ENCODE assay signal across 8 cellular contexts in the genomic region with DNA sequence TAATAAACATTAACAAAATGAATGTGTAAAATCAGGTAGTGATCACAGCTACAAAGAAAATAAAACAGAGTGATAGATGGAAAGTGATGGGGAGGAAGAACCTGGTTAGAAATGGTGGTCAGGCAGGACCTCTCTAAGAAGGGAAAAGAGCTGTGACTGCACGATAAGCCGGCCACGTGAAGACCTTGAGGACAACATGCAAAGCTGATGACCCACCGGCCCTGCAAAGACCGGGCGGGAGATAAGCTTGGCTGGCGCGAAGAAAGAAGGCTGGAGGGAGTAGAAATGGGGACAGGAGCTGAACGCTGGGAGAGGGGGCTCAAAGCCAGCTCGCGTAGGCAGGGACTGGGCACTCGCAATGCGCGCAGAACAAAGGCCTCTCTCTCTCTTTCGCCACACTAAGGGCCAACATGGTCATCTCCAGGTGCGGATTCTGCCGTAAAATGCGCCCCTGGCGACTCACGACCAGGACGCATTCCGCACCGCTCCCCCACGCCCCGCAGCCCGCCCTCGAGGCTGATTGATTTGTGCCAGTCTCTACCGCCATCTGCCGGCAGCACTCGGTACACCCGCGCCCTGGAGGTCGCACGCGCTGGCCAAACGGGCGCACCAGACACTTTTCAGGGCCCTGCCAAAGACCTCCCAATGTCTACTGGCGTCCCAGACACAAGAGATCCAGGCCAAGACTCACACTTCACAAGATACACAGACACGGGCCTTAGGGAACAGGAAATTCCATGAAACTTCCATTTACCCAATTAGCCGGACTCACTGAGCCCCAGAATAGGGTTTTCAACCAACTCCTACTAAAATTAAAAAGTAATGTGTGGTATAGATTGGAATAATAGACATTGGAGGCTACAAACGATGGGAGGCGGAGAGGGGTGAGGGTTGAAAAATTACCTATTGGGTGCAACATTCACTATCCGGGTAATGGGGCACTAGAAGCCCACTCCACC. TPM values are rescaled to one million over a fixed set of nuclear protein-coding genes. Genes with fewer than 3 reads are reported as not detected.
DNase-seq lines count a peak whose midpoint lies in the region; ATAC-seq and TF ChIP-seq lines count a peak whose summit lies in the region.

No MANE protein-coding gene starts in this region.

- H3K4me3 ChIP-seq in GM08714 (ENCODE audit: low read length), result peak overlapping the region; percentile 11; the same call in 1 of the 2 replicates
- H3K4me3 ChIP-seq in heart left ventricle, result peak overlapping the region; percentile 15 to 61 (median 54)
- H3K4me3 ChIP-seq in upper lobe of left lung, result peak overlapping the region; percentile 22 to 57 (median 50)

- peaks cover 12% of the 10 kb centered on the region for H3K4me1 Mint-ChIP-seq in HFFc6 (ENCODE audit: low read depth)
- peaks cover 10% of the 10 kb centered on the region for H3K4me1 Mint-ChIP-seq in activated naive CD8-positive, alpha-beta T cell (ENCODE audit: low read depth)

- H3K27ac Mint-ChIP-seq in HFFc6, result no peak overlapping the region
- H3K27ac Mint-ChIP-seq in activated naive CD8-positive, alpha-beta T cell, result peak overlapping the region; percentile 48

- WGBS in heart left ventricle, 4 donors, result 8 to 15% (median 9%) methylated on average over 22 to 43 of the region's 43 CpGs
- 10 to 13% methylated on average over 22 to 43 of the region's 43 CpGs for WGBS in upper lobe of left lung, 2 donors

- no peaks in the 10 kb centered on the region for H3K36me3 Mint-ChIP-seq in HFFc6 (ENCODE audit: low read depth)
- H3K36me3 Mint-ChIP-seq in activated naive CD8-positive, alpha-beta T cell, result no peaks in the 10 kb centered on the region

- TF ChIP-seq POLR2A in heart left ventricle (IDR thresholded peaks at IDR 0.05) (no peak), upper lobe of left lung (IDR thresholded peaks at IDR 0.05) (no peak)

- peak; percentile 95 for ATAC-seq in SK-N-SH treated with all-trans-retinoic acid at 6 μM for 48 hours
- ATAC-seq in heart left ventricle, result peak; percentile 80 to 94 (median 92)
- peak; percentile 96 to 97 for ATAC-seq in upper lobe of left lung (ENCODE audit: low FRiP score in 2 of 2)

- TF ChIP-seq EP300 in upper lobe of left lung (IDR thresholded peaks at IDR 0.05), result no peak

- H3K36me3 ChIP-seq in heart left ventricle, result no peaks in the 10 kb centered on the region
- no peaks in the 10 kb centered on the region for H3K36me3 ChIP-seq in upper lobe of left lung

- peak; percentile 98 for TF ChIP-seq CTCF in HFFc6 (IDR thresholded peaks at IDR 0.05)
- peak; percentile 91 to 99 (median 97) for TF ChIP-seq CTCF in heart left ventricle (IDR thresholded peaks at IDR 0.05)
- peak; percentile 93 to 97 (median 96) for TF ChIP-seq CTCF in upper lobe of left lung (IDR thresholded peaks at IDR 0.05)

- H3K27me3 ChIP-seq in heart left ventricle, result no peaks in the 10 kb centered on the region
- no peaks in the 10 kb centered on the region for H3K27me3 ChIP-seq in upper lobe of left lung

- DNase-seq in HFFc6 (peak; percentile 55), NCI-H1048 (lab: John Stamatoyannopoulos, UW) (peak; percentile 31), heart left ventricle (peak; percentile 84 to 90 (median 85)), posterior cingulate gyrus (peak; percentile 66 to 97 (median 86)), upper lobe of left lung (peak; percentile 89 to 96)

- intact Hi-C loops in heart left ventricle (cut with DNase I) (loop anchor here in 4 of 10 donors (2.0 to 5.0 kb wide), 4 partner anchors 30 to 65 kb away; a partner anchor contains a TSS), posterior cingulate gyrus (cut with DNase I) (loop anchor here (2.0 kb wide), 2 partner anchors 58 to 64 kb away; no protein-coding TSS in a partner anchor)

- H3K27ac ChIP-seq in heart left ventricle, result peak overlapping the region in 2 of 12 donors; percentile 5 to 39
- H3K27ac ChIP-seq in upper lobe of left lung, result no peak overlapping the region

- peaks cover 11% of the 10 kb centered on the region for H3K27me3 Mint-ChIP-seq in HFFc6 (ENCODE audit: insufficient read depth)
- peaks cover 1% of the 10 kb centered on the region for H3K27me3 Mint-ChIP-seq in activated naive CD8-positive, alpha-beta T cell

- H3K9me3 Mint-ChIP-seq in HFFc6, result no peaks in the 10 kb centered on the region
- H3K9me3 Mint-ChIP-seq in activated naive CD8-positive, alpha-beta T cell (ENCODE audit: low read depth), result no peaks in the 10 kb centered on the region

- peaks cover 0 to 10% (median 0%) of the 10 kb centered on the region in 12 donors for H3K4me1 ChIP-seq in heart left ventricle
- peaks cover 0 to 13% (median 8%) of the 10 kb centered on the region in 4 donors for H3K4me1 ChIP-seq in upper lobe of left lung

- H3K9me3 ChIP-seq in heart left ventricle (no peaks in the 10 kb centered on the region), upper lobe of left lung (no peaks in the 10 kb centered on the region)

- peak overlapping the region; percentile 86 for H3K4me3 Mint-ChIP-seq in HFFc6
- peak overlapping the region; percentile 91 for H3K4me3 Mint-ChIP-seq in activated naive CD8-positive, alpha-beta T cell

TF ChIP-seq in SK-N-SH treated with all-trans-retinoic acid at 6 μM for 48 hours, 23 proteins besides CTCF, POLR2A, EP300 and RAD21:
- TF ChIP-seq GLIS3 (CRISPR knock-in tag; IDR thresholded peaks at IDR 0.05), result no peak
- TF ChIP-seq ZFP3 (CRISPR knock-in tag; IDR thresholded peaks at IDR 0.05), result peak; percentile 68; the same call in 1 of the 2 replicates
- no peak for TF ChIP-seq ZFP30 (CRISPR knock-in tag; IDR thresholded peaks at IDR 0.05)

RNA-seq across cellular contexts. Expression of a gene that starts 9.4 kb away (rescaled TPM):
- not detected for total RNA-seq in HFFc6 (2021; fragmentation: NEBNext Ultra II Directional; extraction: Animal tissue kit (Norgen Biotek cat#: 25700))
- under 1 TPM in 2 of 9 donors, not detected in 7; 0.35 to 0.59 TPM for total RNA-seq in heart left ventricle
- polyA plus RNA-seq in heart left ventricle, result not detected
- total RNA-seq in upper lobe of left lung, result not detected

RNA-seq across cellular contexts. Expression of a gene that starts 23.7 kb away (rescaled TPM):
- 1 to 10 TPM; 2.9 to 3.5 (median 3.2) TPM for total RNA-seq in HFFc6 (2021; fragmentation: NEBNext Ultra II Directional; extraction: Animal tissue kit (Norgen Biotek cat#: 25700))
- total RNA-seq in heart left ventricle, result 1 to 10 TPM in 8 of 9 donors, under 1 TPM in 1; 0.64 to 6.6 (median 4.5) TPM
- 1 to 10 TPM; 2.8 to 3.6 TPM for polyA plus RNA-seq in heart left ventricle
- total RNA-seq in upper lobe of left lung, result 10 to 100 TPM in 3 of 6 donors, 1 to 10 TPM in 3; 3.0 to 31.4 (median 10.3) TPM

RNA-seq across cellular contexts. Expression of a gene that starts 30.5 kb away (rescaled TPM):
- total RNA-seq in HFFc6 (2021; fragmentation: NEBNext Ultra II Directional; extraction: Animal tissue kit (Norgen Biotek cat#: 25700)), result 10 to 100 TPM; 10.9 to 11.7 (median 11.4) TPM
- total RNA-seq in heart left ventricle (10 to 100 TPM in 5 of 9 donors, 1 to 10 TPM in 4; 6.9 to 15.3 (median 11.4) TPM), upper lobe of left lung (10 to 100 TPM; 14.2 to 18.5 (median 17.3) TPM)
- 1 to 10 TPM; 9.2 to 9.3 TPM for polyA plus RNA-seq in heart left ventricle

RNA-seq across cellular contexts. Expression of a gene that starts 39.8 kb away (rescaled TPM):
- total RNA-seq in HFFc6 (2021; fragmentation: NEBNext Ultra II Directional; extraction: Animal tissue kit (Norgen Biotek cat#: 25700)), result not detected
- total RNA-seq in heart left ventricle (not detected), upper lobe of left lung (not detected)
- not detected for polyA plus RNA-seq in heart left ventricle

RNA-seq across cellular contexts. Expression of a gene that starts 58.5 kb away (rescaled TPM):
- total RNA-seq in HFFc6 (2021; fragmentation: NEBNext Ultra II Directional; extraction: Animal tissue kit (Norgen Biotek cat#: 25700)), result 10 to 100 TPM; 24.5 to 26.3 (median 25.0) TPM
- total RNA-seq in heart left ventricle (10 to 100 TPM in 7 of 9 donors, 1 to 10 TPM in 2; 6.9 to 19.9 (median 11.5) TPM), upper lobe of left lung (10 to 100 TPM in 2 of 6 donors, 1 to 10 TPM in 4; 3.8 to 13.5 (median 7.6) TPM)
- polyA plus RNA-seq in heart left ventricle, result 1 to 10 TPM; 5.4 to 7.2 TPM

Comparison
In these comparisons a context has a peak if more than half of its experiments do, and no peak if none do; other contexts are left out.
1. DNase-seq: peak in every context shown above with its lines; median percentile 92 in upper lobe of left lung; 86 in posterior cingulate gyrus; 85 in heart left ventricle; 55 in HFFc6; 31 in NCI-H1048.